In the genomic region with DNA sequence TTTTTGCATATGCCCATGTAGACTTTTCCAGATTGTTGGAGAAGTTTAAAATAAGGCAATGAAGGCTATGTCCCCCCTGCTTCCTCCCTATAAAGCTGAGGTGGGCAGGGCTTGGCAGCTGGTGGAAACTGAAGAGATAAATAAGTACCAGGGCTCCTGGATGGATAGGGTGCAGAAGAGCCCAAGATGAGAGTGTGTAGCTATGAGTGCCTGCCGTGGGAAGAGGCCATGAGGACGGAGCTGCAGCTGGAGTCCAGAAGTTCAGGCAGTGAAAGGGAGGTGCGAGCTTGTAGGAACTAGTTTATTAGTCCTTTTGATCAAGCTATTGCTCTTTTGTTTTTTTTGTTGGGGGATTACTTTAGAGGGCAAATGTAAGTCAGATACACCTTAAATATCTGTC, we compare ENCODE assay signal across 19 cellular contexts. TPM values are rescaled to one million over a fixed set of nuclear protein-coding genes. Genes with fewer than 3 reads are reported as not detected.
DNase-seq lines count a peak whose midpoint lies in the region; ATAC-seq and TF ChIP-seq lines count a peak whose summit lies in the region.
"Had no signal": no experiment of that assay in that cellular context is flagged by ENCODE, and none has a peak within 500 bp of the region (broad histone marks: within the 10 kb centered on the region; RNA-seq: fewer than 3 reads in every experiment).

No MANE protein-coding gene starts in this region.

- H3K27me3 Mint-ChIP-seq in CD8-positive, alpha-beta memory T cell, result peaks cover 0 to 3% of the 10 kb centered on the region in 2 donors
- H3K27me3 Mint-ChIP-seq: activated T-helper 17 cell treated with anti-CD3 and anti-CD28 coated beads, Interleukin-2, amount 50 U/mL, for 72 hours; effector memory CD8-positive, alpha-beta T cell; natural killer cell treated with Interleukin-12 subunit alpha and Interleukin-12 subunit beta and Interleukin-15 and Interleukin-18, amount 100 ng/mL, for 72 hours; stimulated activated naive CD8-positive, alpha-beta T cell treated with anti-CD3 and anti-CD28 coated beads, Interleukin-15, amount 100 ng/mL, for 72 hours had no signal

- intact Hi-C loops in left ventricle myocardium superior (cut with micrococcal nuclease), result no loop called here
- intact Hi-C loops in sigmoid colon (cut with DNase I), result no loop called here

- in situ Hi-C loops in brain microvascular endothelial cell (cut with HindIII; ENCODE audit: low pct_ligation_motif_present, low sequenced_read_pairs), result no loop called here

- TF ChIP-seq EP300 in sigmoid colon (IDR thresholded peaks at IDR 0.05), result no peak

- H3K27me3 ChIP-seq in brain microvascular endothelial cell (replicated peaks) (no peaks in the 10 kb centered on the region), sigmoid colon (no peaks in the 10 kb centered on the region)
- H3K27me3 ChIP-seq in CD8-positive, alpha-beta memory T cell (ENCODE audit: insufficient read depth, low read length, poor library complexity, severe bottlenecking), result no peaks in the 10 kb centered on the region
- H3K27me3 ChIP-seq: adrenal gland, MG63 had no signal

- TF ChIP-seq POLR2A in sigmoid colon (IDR thresholded peaks at IDR 0.05), result no peak

- H3K36me3 Mint-ChIP-seq in CD8-positive, alpha-beta memory T cell, result peaks cover 8 to 38% (median 19%) of the 10 kb centered on the region in 3 donors

- H3K4me3 Mint-ChIP-seq in CD8-positive, alpha-beta memory T cell, result no peak overlapping the region
- H3K4me3 Mint-ChIP-seq: activated T-helper 17 cell treated with anti-CD3 and anti-CD28 coated beads, Interleukin-2, amount 50 U/mL, for 72 hours; effector memory CD8-positive, alpha-beta T cell; natural killer cell treated with Interleukin-12 subunit alpha and Interleukin-12 subunit beta and Interleukin-15 and Interleukin-18, amount 100 ng/mL, for 72 hours; stimulated activated naive CD8-positive, alpha-beta T cell treated with anti-CD3 and anti-CD28 coated beads, Interleukin-15, amount 100 ng/mL, for 72 hours had no signal

- peak; percentile 68 for ATAC-seq in left ventricle myocardium superior
- ATAC-seq: activated T-helper 17 cell treated with anti-CD3 and anti-CD28 coated beads, Interleukin-2, amount 50 U/mL, for 72 hours; effector memory CD8-positive, alpha-beta T cell; stimulated activated naive CD8-positive, alpha-beta T cell treated with anti-CD3 and anti-CD28 coated beads, Interleukin-15, amount 100 ng/mL, for 72 hours had no signal

- 81 to 86% methylated on average over 3 of the region's 3 CpGs for WGBS in sigmoid colon, 2 donors

- DNase-seq in AG10803 (ENCODE audit: low read depth), result peak; percentile 28
- DNase-seq in brain microvascular endothelial cell, result no peak
- no peak for DNase-seq in left ventricle myocardium superior
- no peak for DNase-seq in sigmoid colon
- no peak for DNase-seq in NCI-H446 treated with DMSO at 0.1 percent for 48 hours (lab: John Stamatoyannopoulos, UW)
- no peak for DNase-seq in AML-193 (lab: John Stamatoyannopoulos, UW)
- DNase-seq in NCI-H2196 treated with DMSO at 0.1 percent for 48 hours (lab: John Stamatoyannopoulos, UW; ENCODE audit: unreplicated experiment), result no peak
- DNase-seq in CD8-positive, alpha-beta memory T cell, result no peak
- DNase-seq: activated CD4-positive, CD25-positive, alpha-beta regulatory T cell treated with anti-CD3 and anti-CD28 coated beads, Interleukin-2, amount 50 U/mL, for 72 hours; adrenal gland; COR-L47; effector memory CD8-positive, alpha-beta T cell; lower lobe of right lung; MG63; NCI-H1694 treated with DMSO at 0.1 percent for 48 hours; SHP77 treated with DMSO at 0.1 percent for 48 hours; stimulated activated naive CD8-positive, alpha-beta T cell treated with anti-CD3 and anti-CD28 coated beads, Interleukin-15, amount 100 ng/mL, for 72 hours had no signal

- CTCF ChIA-PET in CD8-positive, alpha-beta memory T cell (lab: Charles Lee), result no interaction called here

- POLR2A ChIA-PET in CD8-positive, alpha-beta memory T cell (lab: Charles Lee), result no interaction called here

- H3K27ac ChIP-seq in brain microvascular endothelial cell, result peak overlapping the region; percentile 76
- peak overlapping the region; percentile 38 to 72 (median 60) for H3K27ac ChIP-seq in sigmoid colon
- no peak overlapping the region for H3K27ac ChIP-seq in CD8-positive, alpha-beta memory T cell (ENCODE audit: low read depth, low read length)
- H3K27ac ChIP-seq: lower lobe of right lung had no signal

- no peak overlapping the region for H3K4me3 ChIP-seq in AG10803 (ENCODE audit: low read length)
- no peak overlapping the region for H3K4me3 ChIP-seq in brain microvascular endothelial cell (ENCODE audit: low read depth, low read length)
- no peak overlapping the region for H3K4me3 ChIP-seq in sigmoid colon
- no peak overlapping the region for H3K4me3 ChIP-seq in CD8-positive, alpha-beta memory T cell (ENCODE audit: low read length)
- H3K4me3 ChIP-seq: adrenal gland, lower lobe of right lung, MG63 had no signal

- H3K4me1 ChIP-seq in sigmoid colon, result peaks cover 0 to 83% (median 58%) of the 10 kb centered on the region in 4 donors
- H3K4me1 ChIP-seq in CD8-positive, alpha-beta memory T cell (ENCODE audit: insufficient read depth, low read length), result no peaks in the 10 kb centered on the region

- H3K27ac Mint-ChIP-seq in CD8-positive, alpha-beta memory T cell, result no peak overlapping the region
- H3K27ac Mint-ChIP-seq: activated T-helper 17 cell treated with anti-CD3 and anti-CD28 coated beads, Interleukin-2, amount 50 U/mL, for 72 hours; effector memory CD8-positive, alpha-beta T cell; natural killer cell treated with Interleukin-12 subunit alpha and Interleukin-12 subunit beta and Interleukin-15 and Interleukin-18, amount 100 ng/mL, for 72 hours; stimulated activated naive CD8-positive, alpha-beta T cell treated with anti-CD3 and anti-CD28 coated beads, Interleukin-15, amount 100 ng/mL, for 72 hours had no signal

- H3K9me3 ChIP-seq in sigmoid colon, result no peaks in the 10 kb centered on the region
- no peaks in the 10 kb centered on the region for H3K9me3 ChIP-seq in CD8-positive, alpha-beta memory T cell (ENCODE audit: low read length)
- H3K9me3 ChIP-seq: adrenal gland, lower lobe of right lung, MG63 had no signal

- H3K9me3 Mint-ChIP-seq in CD8-positive, alpha-beta memory T cell, result no peaks in the 10 kb centered on the region
- H3K9me3 Mint-ChIP-seq: activated T-helper 17 cell treated with anti-CD3 and anti-CD28 coated beads, Interleukin-2, amount 50 U/mL, for 72 hours; effector memory CD8-positive, alpha-beta T cell; natural killer cell treated with Interleukin-12 subunit alpha and Interleukin-12 subunit beta and Interleukin-15 and Interleukin-18, amount 100 ng/mL, for 72 hours; stimulated activated naive CD8-positive, alpha-beta T cell treated with anti-CD3 and anti-CD28 coated beads, Interleukin-15, amount 100 ng/mL, for 72 hours had no signal

- H3K36me3 ChIP-seq in brain microvascular endothelial cell (replicated peaks) (peaks cover 21% of the 10 kb centered on the region), sigmoid colon (peaks cover 0 to 44% (median 3%) of the 10 kb centered on the region in 4 donors)
- H3K36me3 ChIP-seq in CD8-positive, alpha-beta memory T cell (ENCODE audit: insufficient read depth, low read length), result no peaks in the 10 kb centered on the region

- TF ChIP-seq CTCF in AG10803 (conservative IDR thresholded peaks at IDR 0.05; ENCODE audit: low read length) (no peak), brain microvascular endothelial cell (IDR thresholded peaks at IDR 0.05; ENCODE audit: low read depth, low read length, missing control alignments) (no peak), sigmoid colon (IDR thresholded peaks at IDR 0.05) (no peak)

- H3K4me1 Mint-ChIP-seq in CD8-positive, alpha-beta memory T cell, result peaks cover 8 to 9% (median 9%) of the 10 kb centered on the region in 3 donors
- H3K4me1 Mint-ChIP-seq: activated T-helper 17 cell treated with anti-CD3 and anti-CD28 coated beads, Interleukin-2, amount 50 U/mL, for 72 hours; stimulated activated naive CD8-positive, alpha-beta T cell treated with anti-CD3 and anti-CD28 coated beads, Interleukin-15, amount 100 ng/mL, for 72 hours had no signal

RNA-seq across cellular contexts. Expression of gene PHLDB2, which starts 52.4 kb away (rescaled TPM):
- total RNA-seq in left ventricle myocardium superior (128 TPM), sigmoid colon (100 to 1,000 TPM; 120 to 471 (median 132) TPM)
- 10 to 100 TPM in 1 of 3 donors, 1 to 10 TPM in 2; 4.4 to 14.4 (median 7.2) TPM for polyA plus RNA-seq in sigmoid colon
- total RNA-seq in CD8-positive, alpha-beta memory T cell, result 1 to 10 TPM; 1.9 to 2.2 TPM
- 8.1 TPM for polyA plus RNA-seq in CD8-positive, alpha-beta memory T cell

Comparison
In these comparisons a context has a peak if more than half of its experiments do, and no peak if none do; other contexts are left out.
1. RNA of gene PHLDB2, which starts 52.4 kb away (total RNA-seq): 120 to 471 TPM in sigmoid colon and 128 TPM in left ventricle myocardium superior (single experiment); 1.9 to 2.2 TPM in CD8-positive, alpha-beta memory T cell; every median in the first group is over 10 times any median in the second.